ENCODE assay signal across 26 cellular contexts in genomic region chr7:110412614-110413013, GRCh38.
"Had no signal": no experiment of that assay in that cellular context is flagged by ENCODE, and none has a peak within 500 bp of the region (broad histone marks: within the 10 kb centered on the region; RNA-seq: fewer than 3 reads in every experiment).

No MANE protein-coding gene starts in this region.

- ATAC-seq: stimulated activated effector memory CD8-positive, alpha-beta T cell treated with anti-CD3 and anti-CD28 coated beads, Interleukin-12 subunit alpha, Interleukin-12 subunit beta, amount 100 ng/mL, for 72 hours; stimulated activated memory B cell treated with anti-CD40 and anti-IgM and Interleukin-4, amounts not matched to agents 10 μg/mL and 1 μg/mL and 100 μg/mL, for 72 hours; stimulated activated naive B cell treated with anti-CD40 and anti-IgM and Interleukin-4, amounts not matched to agents 10 μg/mL and 1 μg/mL and 100 μg/mL, for 72 hours; stimulated activated naive CD8-positive, alpha-beta T cell treated with anti-CD3 and anti-CD28 coated beads, Interleukin-15, amount 100 ng/mL, for 72 hours; stimulated activated naive CD8-positive, alpha-beta T cell treated with anti-CD3 and anti-CD28 coated beads, Interleukin-15, Interleukin-2, amounts not matched to agents 100 U/mL and 50 U/mL, for 24 hours; upper lobe of right lung had no signal

- H3K27ac ChIP-seq: stomach, suprapubic skin, testis, thoracic aorta, thyroid gland, tibial artery, tibial nerve, transverse colon, upper lobe of left lung, upper lobe of right lung, uterus, vagina had no signal

- H3K9me3 ChIP-seq: suprapubic skin, testis, thoracic aorta, thyroid gland, tibial artery, tibial nerve, transverse colon, upper lobe of left lung, upper lobe of right lung, uterus, vagina had no signal

- H3K4me1 ChIP-seq: stomach, suprapubic skin, testis, thyroid gland, tibial artery, tibial nerve, transverse colon, upper lobe of left lung, upper lobe of right lung, uterus, vagina had no signal

- DNase-seq: stimulated activated CD4-positive, alpha-beta T cell treated with anti-CD3 and anti-CD28 coated beads, Interleukin-2, amount 100 ng/mL, for 48 hours; stimulated activated CD4-positive, alpha-beta T cell treated with anti-CD3 and anti-CD28 coated beads, Interleukin-4, amount 100 ng/mL, for 1 hour; stimulated activated CD4-positive, alpha-beta T cell treated with anti-CD3 and anti-CD28 coated beads, Interleukin-4, amount 100 ng/mL, for 24 hours; stimulated activated CD4-positive, alpha-beta T cell treated with anti-CD3 and anti-CD28 coated beads, Interleukin-4, amount 100 ng/mL, for 4 hours; stimulated activated CD8-positive, alpha-beta memory T cell treated with anti-CD3 and anti-CD28 coated beads, Interleukin-4, amount 100 ng/mL, for 48 hours; stimulated activated naive B cell treated with anti-CD40 and anti-IgM and Interleukin-4, amounts not matched to agents 10 μg/mL and 1 μg/mL and 100 μg/mL, for 72 hours; stimulated activated naive CD4-positive, alpha-beta T cell; stimulated activated naive CD4-positive, alpha-beta T cell treated with Interleukin-2 at 50 U/mL for 16 hours; stimulated activated naive CD8-positive, alpha-beta T cell treated with anti-CD3 and anti-CD28 coated beads, Interleukin-15, amount 100 ng/mL, for 72 hours; stimulated activated naive CD8-positive, alpha-beta T cell treated with anti-CD3 and anti-CD28 coated beads, Interleukin-15, Interleukin-2, amounts not matched to agents 100 U/mL and 50 U/mL, for 24 hours; stomach; substantia nigra; testis; thyroid gland; tibial artery; transverse colon; trophoblast cell; upper lobe of left lung; upper lobe of right lung; uterus had no signal

- H3K4me3 ChIP-seq: stomach, suprapubic skin, testis, thoracic aorta, thyroid gland, tibial artery, tibial nerve, transverse colon, upper lobe of left lung, upper lobe of right lung, uterus, vagina had no signal

- H3K27me3 ChIP-seq: stomach, suprapubic skin, testis, thyroid gland, tibial artery, tibial nerve, transverse colon, upper lobe of left lung, upper lobe of right lung, uterus, vagina had no signal

- H3K36me3 ChIP-seq: stomach, suprapubic skin, thoracic aorta, thyroid gland, tibial artery, tibial nerve, transverse colon, upper lobe of left lung, upper lobe of right lung, uterus, vagina had no signal
